Comparison of ENCODE assay signal across 7 cellular contexts in genomic region chr2:87629491-87630458, GRCh38.
DNase-seq lines count a peak whose midpoint lies in the region; ATAC-seq and TF ChIP-seq lines count a peak whose summit lies in the region.
"Not testable (repeated sequence)": the region's sequence is repeated elsewhere in the genome, so short reads cannot be mapped to it uniquely, and the experiment has no call there.

No MANE protein-coding gene starts in this region.

- not testable (repeated sequence) for H3K27me3 ChIP-seq in HUES64 (ENCODE audit: insufficient read depth, low read length); SJCRH30

- not testable (repeated sequence) for H3K36me3 Mint-ChIP-seq in activated T-cell treated with anti-CD3 and anti-CD28 coated beads, Interleukin-2, amount 50 U/mL, for 72 hours (ENCODE audit: insufficient read depth in 2 of 2)

- H3K27me3 Mint-ChIP-seq in activated T-cell treated with anti-CD3 and anti-CD28 coated beads, Interleukin-2, amount 50 U/mL, for 72 hours (ENCODE audit: low read depth), result not testable (repeated sequence)

- not testable (repeated sequence) for TF ChIP-seq CTCF in cardiac fibroblast (IDR thresholded peaks at IDR 0.05; ENCODE audit: low read depth, low read length)

- peak overlapping the region; percentile 62; the same call in 1 of the 2 replicates for H3K27ac ChIP-seq in HUES64 (ENCODE audit: low read depth, low read length)
- H3K27ac ChIP-seq in SJCRH30, result not testable (repeated sequence)

- not testable (repeated sequence) for H3K9ac ChIP-seq in HUES64 (ENCODE audit: low read depth, low read length)

- peaks cover 17% of the 10 kb centered on the region for H3K4me1 Mint-ChIP-seq in activated T-cell treated with anti-CD3 and anti-CD28 coated beads, Interleukin-2, amount 50 U/mL, for 72 hours (ENCODE audit: low read depth)

- not testable (repeated sequence) for H3K27ac Mint-ChIP-seq in activated T-cell treated with anti-CD3 and anti-CD28 coated beads, Interleukin-2, amount 50 U/mL, for 72 hours

- peak; percentile 49 to 64 for ATAC-seq in activated T-cell treated with anti-CD3 and anti-CD28 coated beads, Interleukin-2, amount 50 U/mL, for 72 hours (replicated peaks in 1 of 2)

- not testable (repeated sequence) for H3K4me1 ChIP-seq in HUES64 (ENCODE audit: insufficient read depth, low read length); SJCRH30

- H3K9me3 ChIP-seq in HUES64 (ENCODE audit: insufficient read depth, low read depth, low read length); SJCRH30 (replicated peaks): not testable (repeated sequence)

- H3K4me3 Mint-ChIP-seq in activated T-cell treated with anti-CD3 and anti-CD28 coated beads, Interleukin-2, amount 50 U/mL, for 72 hours, result not testable (repeated sequence)

- not testable (repeated sequence) for H3K9me3 Mint-ChIP-seq in activated T-cell treated with anti-CD3 and anti-CD28 coated beads, Interleukin-2, amount 50 U/mL, for 72 hours

- 66% methylated on average over 4 of the region's 10 CpGs for WGBS in HUES64

- not testable (repeated sequence) for H3K4me3 ChIP-seq in HUES64 (ENCODE audit: low read length); SJCRH30; cardiac fibroblast (replicated peaks in 1 of 2; ENCODE audit: low read depth in 2 of 2, low read length in 2 of 2)

- peak; percentile 56 for DNase-seq in GM04503 (ENCODE audit: low read depth)
- DNase-seq in SJCRH30, result peak; percentile 92
- peak; percentile 41 to 50 for DNase-seq in activated T-cell treated with anti-CD3 and anti-CD28 coated beads, Interleukin-2, amount 50 U/mL, for 72 hours
- peak; percentile 60 to 91 for DNase-seq in cardiac fibroblast (ENCODE audit: low read depth in 2 of 2)
- peak; percentile 31 for DNase-seq in foreskin melanocyte
- DNase-seq in renal cortical epithelial cell (ENCODE audit: low read depth), result peak; percentile 91

- H3K36me3 ChIP-seq in HUES64 (ENCODE audit: insufficient read depth, low read length); SJCRH30: not testable (repeated sequence)

Comparison
In these comparisons a context has a peak if more than half of its experiments do, and no peak if none do; other contexts are left out.
1. DNase-seq: peak in every context shown above with its lines; median percentile 92 in SJCRH30; 91 in renal cortical epithelial cell; 76 in cardiac fibroblast; 56 in GM04503; 46 in activated T-cell treated with anti-CD3 and anti-CD28 coated beads, Interleukin-2, amount 50 U/mL, for 72 hours; 31 in foreskin melanocyte.